In genomic region chr19:10332965-10333757, GRCh38 we compare ENCODE assay signal across 1 cellular context.
TF ChIP-seq lines count a peak whose summit lies in the region.

TSS of gene RAVER1 (minus strand) at chr19:10333529. CDS start at chr19:10333507, 22 bp downstream.

TF ChIP-seq in HEK293, 187 proteins besides CTCF, POLR2A, EP300 and RAD21 (continued from another document and continues in another):
- TF ChIP-seq ZNF211 (tag by site-specific recombination; IDR thresholded peaks at IDR 0.05; ENCODE audit: low read depth) (no peak), ZNF175 (tag by site-specific recombination; IDR thresholded peaks at IDR 0.05) (no peak), ZNF747 (tag by site-specific recombination; IDR thresholded peaks at IDR 0.05) (no peak), ATF2 (tag by site-specific recombination; IDR thresholded peaks at IDR 0.05; ENCODE audit: low read depth) (peak; percentile 40), ZBTB11 (tag by site-specific recombination; conservative IDR thresholded peaks at IDR 0.05; ENCODE audit: low read depth) (peak; percentile 77), BCL6B (tag by site-specific recombination; IDR thresholded peaks at IDR 0.05) (no peak), ZBTB10 (tag by site-specific recombination; IDR thresholded peaks at IDR 0.05) (peak; percentile 96), ZFP69B (tag by site-specific recombination; IDR thresholded peaks at IDR 0.05) (peak; percentile 86), ZNF311 (tag by site-specific recombination; IDR thresholded peaks at IDR 0.05; ENCODE audit: borderline replicate concordance) (no peak), ZNF629 (tag by site-specific recombination; IDR thresholded peaks at IDR 0.05) (peak; percentile 78), PRDM1 (tag by site-specific recombination; IDR thresholded peaks at IDR 0.05) (peak; percentile 36; the same call in 1 of the 2 replicates), ZNF514 (tag by site-specific recombination; IDR thresholded peaks at IDR 0.05) (no peak), ZNF169 (tag by site-specific recombination; IDR thresholded peaks at IDR 0.05) (no peak), ZNF266 (tag by site-specific recombination; IDR thresholded peaks at IDR 0.05; ENCODE audit: low read depth) (no peak; the same call in 1 of the 2 replicates), GLIS2 (tag by site-specific recombination; IDR thresholded peaks at IDR 0.05) (peak; percentile 96), ZNF624 (tag by site-specific recombination; IDR thresholded peaks at IDR 0.05) (no peak), ZNF555 (tag by site-specific recombination; conservative IDR thresholded peaks at IDR 0.05) (no peak), ZNF16 (tag by site-specific recombination; IDR thresholded peaks at IDR 0.05; ENCODE audit: low read depth) (no peak), ZNF707 (tag by site-specific recombination; IDR thresholded peaks at IDR 0.05) (no peak), BCL11A (tag by site-specific recombination; IDR thresholded peaks at IDR 0.05; ENCODE audit: low read depth) (no peak), ZNF792 (tag by site-specific recombination; IDR thresholded peaks at IDR 0.05) (peak; percentile 25; the same call in 1 of the 2 replicates), ZNF596 (tag by site-specific recombination; IDR thresholded peaks at IDR 0.05) (no peak), ZEB2 (tag by site-specific recombination; IDR thresholded peaks at IDR 0.05) (peak; percentile 99), ZNF366 (tag by site-specific recombination; conservative IDR thresholded peaks at IDR 0.05) (no peak), ZBTB48 (tag by site-specific recombination; IDR thresholded peaks at IDR 0.05) (peak; percentile 86), FEZF1 (tag by site-specific recombination; IDR thresholded peaks at IDR 0.05) (peak; percentile 83), ZSCAN16 (tag by site-specific recombination; IDR thresholded peaks at IDR 0.05) (peak; percentile 62; the same call in 1 of the 2 replicates), ZNF341 (tag by site-specific recombination; IDR thresholded peaks at IDR 0.05; ENCODE audit: low read depth) (peak; percentile 66), ZNF776 (tag by site-specific recombination; IDR thresholded peaks at IDR 0.05; ENCODE audit: borderline replicate concordance) (no peak), REPIN1 (tag by site-specific recombination; IDR thresholded peaks at IDR 0.05; ENCODE audit: low read depth) (peak; percentile 93), GFI1B (tag by site-specific recombination; IDR thresholded peaks at IDR 0.05) (no peak; the same call in 1 of the 2 replicates), ZBTB6 (tag by site-specific recombination; IDR thresholded peaks at IDR 0.05) (no peak), ZNF830 (tag by site-specific recombination; IDR thresholded peaks at IDR 0.05; ENCODE audit: low read depth) (no peak), ZNF600 (tag by site-specific recombination; IDR thresholded peaks at IDR 0.05) (peak; percentile 92), ZNF704 (tag by site-specific recombination; IDR thresholded peaks at IDR 0.05) (0 out of 2 replicates have a peak, but pooled peaks have one; percentile 61), ZNF221 (tag by site-specific recombination; IDR thresholded peaks at IDR 0.05; ENCODE audit: borderline replicate concordance) (no peak), ZNF423 (tag by site-specific recombination; IDR thresholded peaks at IDR 0.05) (no peak), ZNF76 (tag by site-specific recombination; IDR thresholded peaks at IDR 0.05; ENCODE audit: borderline replicate concordance, low read depth) (peak; percentile 89), MEIS1 (CRISPR knock-in tag; IDR thresholded peaks at IDR 0.05; ENCODE audit: borderline replicate concordance) (no peak), ZNF24 (tag by site-specific recombination; IDR thresholded peaks at IDR 0.05) (peak; percentile 87), KLF9 (tag by site-specific recombination; IDR thresholded peaks at IDR 0.05; ENCODE audit: low read depth) (peak; percentile 89), ZNF544 (tag by site-specific recombination; IDR thresholded peaks at IDR 0.05) (no peak), ZNF133 (tag by site-specific recombination; IDR thresholded peaks at IDR 0.05) (no peak), ZNF530 (tag by site-specific recombination; IDR thresholded peaks at IDR 0.05; ENCODE audit: low read depth) (peak; percentile 99)
- TF ChIP-seq, protein P1, sequence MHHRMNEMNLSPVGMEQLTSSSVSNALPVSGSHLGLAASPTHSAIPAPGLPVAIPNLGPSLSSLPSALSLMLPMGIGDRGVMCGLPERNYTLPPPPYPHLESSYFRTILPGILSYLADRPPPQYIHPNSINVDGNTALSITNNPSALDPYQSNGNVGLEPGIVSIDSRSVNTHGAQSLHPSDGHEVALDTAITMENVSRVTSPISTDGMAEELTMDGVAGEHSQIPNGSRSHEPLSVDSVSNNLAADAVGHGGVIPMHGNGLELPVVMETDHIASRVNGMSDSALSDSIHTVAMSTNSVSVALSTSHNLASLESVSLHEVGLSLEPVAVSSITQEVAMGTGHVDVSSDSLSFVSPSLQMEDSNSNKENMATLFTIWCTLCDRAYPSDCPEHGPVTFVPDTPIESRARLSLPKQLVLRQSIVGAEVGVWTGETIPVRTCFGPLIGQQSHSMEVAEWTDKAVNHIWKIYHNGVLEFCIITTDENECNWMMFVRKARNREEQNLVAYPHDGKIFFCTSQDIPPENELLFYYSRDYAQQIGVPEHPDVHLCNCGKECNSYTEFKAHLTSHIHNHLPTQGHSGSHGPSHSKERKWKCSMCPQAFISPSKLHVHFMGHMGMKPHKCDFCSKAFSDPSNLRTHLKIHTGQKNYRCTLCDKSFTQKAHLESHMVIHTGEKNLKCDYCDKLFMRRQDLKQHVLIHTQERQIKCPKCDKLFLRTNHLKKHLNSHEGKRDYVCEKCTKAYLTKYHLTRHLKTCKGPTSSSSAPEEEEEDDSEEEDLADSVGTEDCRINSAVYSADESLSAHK (tag by site-specific recombination; IDR thresholded peaks at IDR 0.05) = 0 out of 2 replicates have a peak, but pooled peaks have one; percentile 46
- TF ChIP-seq, protein P2, sequence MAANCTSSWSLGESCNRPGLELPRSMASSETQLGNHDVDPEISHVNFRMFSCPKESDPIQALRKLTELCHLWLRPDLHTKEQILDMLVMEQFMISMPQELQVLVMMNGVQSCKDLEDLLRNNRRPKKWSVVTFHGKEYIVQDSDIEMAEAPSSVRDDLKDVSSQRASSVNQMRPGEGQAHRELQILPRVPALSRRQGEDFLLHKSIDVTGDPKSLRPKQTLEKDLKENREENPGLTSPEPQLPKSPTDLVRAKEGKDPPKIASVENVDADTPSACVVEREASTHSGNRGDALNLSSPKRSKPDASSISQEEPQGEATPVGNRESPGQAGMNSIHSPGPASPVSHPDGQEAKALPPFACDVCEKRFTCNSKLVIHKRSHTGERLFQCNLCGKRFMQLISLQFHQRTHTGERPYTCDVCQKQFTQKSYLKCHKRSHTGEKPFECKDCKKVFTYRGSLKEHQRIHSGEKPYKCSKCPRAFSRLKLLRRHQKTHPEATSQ (tag by site-specific recombination; IDR thresholded peaks at IDR 0.05) = peak; percentile 90
- TF ChIP-seq, protein P3, sequence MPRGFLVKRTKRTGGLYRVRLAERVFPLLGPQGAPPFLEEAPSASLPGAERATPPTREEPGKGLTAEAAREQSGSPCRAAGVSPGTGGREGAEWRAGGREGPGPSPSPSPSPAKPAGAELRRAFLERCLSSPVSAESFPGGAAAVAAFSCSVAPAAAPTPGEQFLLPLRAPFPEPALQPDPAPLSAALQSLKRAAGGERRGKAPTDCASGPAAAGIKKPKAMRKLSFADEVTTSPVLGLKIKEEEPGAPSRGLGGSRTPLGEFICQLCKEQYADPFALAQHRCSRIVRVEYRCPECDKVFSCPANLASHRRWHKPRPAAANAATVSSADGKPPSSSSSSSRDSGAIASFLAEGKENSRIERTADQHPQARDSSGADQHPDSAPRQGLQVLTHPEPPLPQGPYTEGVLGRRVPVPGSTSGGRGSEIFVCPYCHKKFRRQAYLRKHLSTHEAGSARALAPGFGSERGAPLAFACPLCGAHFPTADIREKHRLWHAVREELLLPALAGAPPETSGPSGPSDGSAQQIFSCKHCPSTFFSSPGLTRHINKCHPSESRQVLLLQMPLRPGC (tag by site-specific recombination; IDR thresholded peaks at IDR 0.05) = peak; percentile 89
- TF ChIP-seq, protein P4, sequence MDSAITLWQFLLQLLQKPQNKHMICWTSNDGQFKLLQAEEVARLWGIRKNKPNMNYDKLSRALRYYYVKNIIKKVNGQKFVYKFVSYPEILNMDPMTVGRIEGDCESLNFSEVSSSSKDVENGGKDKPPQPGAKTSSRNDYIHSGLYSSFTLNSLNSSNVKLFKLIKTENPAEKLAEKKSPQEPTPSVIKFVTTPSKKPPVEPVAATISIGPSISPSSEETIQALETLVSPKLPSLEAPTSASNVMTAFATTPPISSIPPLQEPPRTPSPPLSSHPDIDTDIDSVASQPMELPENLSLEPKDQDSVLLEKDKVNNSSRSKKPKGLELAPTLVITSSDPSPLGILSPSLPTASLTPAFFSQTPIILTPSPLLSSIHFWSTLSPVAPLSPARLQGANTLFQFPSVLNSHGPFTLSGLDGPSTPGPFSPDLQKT (IDR thresholded peaks at IDR 0.05; ENCODE audit: borderline replicate concordance, low read depth, low read length) = no peak
